8 cellular contexts compared by ENCODE assay signal in genomic region chr19:489418-490196, GRCh38. TPM values are rescaled to one million over a fixed set of nuclear protein-coding genes. Genes with fewer than 3 reads are reported as not detected.
A peak's percentile ranks its signal among the peaks of the same experiment; 100 is the strongest.
DNase-seq lines count a peak whose midpoint lies in the region; ATAC-seq and TF ChIP-seq lines count a peak whose summit lies in the region.

No MANE protein-coding gene starts in this region.

- ATAC-seq in GM19395 (IDR thresholded peaks at IDR 0.05; ENCODE audit: unreplicated experiment) (peak; percentile 9), T-cell (replicated peaks in 1 of 4) (peak in 3 of 4 experiments; percentile 13 to 30 (median 26))

- peak overlapping the region; percentile 39 for H2AFZ ChIP-seq in neuron (ENCODE audit: low read depth, low read length)

- no peaks in the 10 kb centered on the region for H3K27me3 ChIP-seq in neuron (ENCODE audit: insufficient read depth, low read length)

- no peaks in the 10 kb centered on the region for H3K36me3 Mint-ChIP-seq in T-cell

- CTCF ChIA-PET in T-cell (lab: Charles Lee) = interaction anchor here in 1 of 2 donors (0.9 to 1.4 kb wide), 2 partner anchors 9 to 17 kb away, joined by 3 to 10 read pairs; no protein-coding TSS in a partner anchor

- H3K4me1 ChIP-seq in neuron (ENCODE audit: insufficient read depth, low read length) = peaks cover 18% of the 10 kb centered on the region

- H3K27me3 Mint-ChIP-seq in T-cell = peaks cover 0 to 12% of the 10 kb centered on the region in 2 donors

- peak overlapping the region; percentile 77 to 80 (median 78) for H3K4me3 Mint-ChIP-seq in T-cell

- no peak for TF ChIP-seq CTCF in fibroblast of mammary gland (conservative IDR thresholded peaks at IDR 0.05; ENCODE audit: control insufficient read depth, insufficient read depth, low read depth, low read length)

- H3K4me3 ChIP-seq in fibroblast of mammary gland (ENCODE audit: control insufficient read depth, low read depth, low read length) (peak overlapping the region; percentile 52), neuron (ENCODE audit: low read length) (peak overlapping the region; percentile 78)

- POLR2A ChIA-PET in T-cell (lab: Charles Lee) = no interaction called here

- DNase-seq in AG08396 (ENCODE audit: low spot score) = peak; percentile 64
- DNase-seq in T-cell = peak in 2 of 34 experiments; percentile 13 to 20
- peak; percentile 30 for DNase-seq in fibroblast of mammary gland (ENCODE audit: low read depth)
- no peak for DNase-seq in HuH-7 (ENCODE audit: low spot score)
- no peak for DNase-seq in NK-92 (lab: John Stamatoyannopoulos, UW; ENCODE audit: unreplicated experiment)
- DNase-seq in germinal center (ENCODE audit: low spot score) = no peak

- H3K4me1 Mint-ChIP-seq in T-cell = peaks cover 14 to 19% (median 15%) of the 10 kb centered on the region in 3 donors

- H3K36me3 ChIP-seq in neuron (ENCODE audit: insufficient read depth, low read length) = no peaks in the 10 kb centered on the region

- H3K27ac Mint-ChIP-seq in T-cell = peak overlapping the region; percentile 44 to 77

- peaks cover 3% of the 10 kb centered on the region for H3K9me3 ChIP-seq in neuron (ENCODE audit: low read length)

- no peaks in the 10 kb centered on the region for H3K9me3 Mint-ChIP-seq in T-cell

RNA-seq across cellular contexts. Expression of gene MADCAM1, which starts 6.7 kb away (rescaled TPM):
- total RNA-seq in T-cell = 1 to 10 TPM in 3 of 5 donors, under 1 TPM in 2; 0.40 to 1.6 (median 1.4) TPM

RNA-seq across cellular contexts. Expression of gene TPGS1, which starts 17.7 kb away (rescaled TPM):
- total RNA-seq in T-cell = 10 to 100 TPM; 22.2 to 44.4 (median 39.4) TPM

RNA-seq across cellular contexts. Expression of gene SHC2, which starts 28.8 kb away (rescaled TPM):
- 1 to 10 TPM in 4 of 5 donors, under 1 TPM in 1; 0.66 to 4.4 (median 3.4) TPM for total RNA-seq in T-cell

RNA-seq across cellular contexts. Expression of gene CDC34, which starts 42.0 kb away (rescaled TPM):
- 10 to 100 TPM; 35.4 to 52.6 (median 51.3) TPM for total RNA-seq in T-cell

RNA-seq across cellular contexts. Expression of gene GZMM, which starts 54.2 kb away (rescaled TPM):
- 10 to 100 TPM; 66.2 to 91.0 (median 78.6) TPM for total RNA-seq in T-cell

Comparison
In these comparisons a context has a peak if more than half of its experiments do, and no peak if none do; other contexts are left out.
1. DNase-seq: peak in AG08396 (single experiment) and fibroblast of mammary gland (single experiment); none in HuH-7 (single experiment), NK-92 (single experiment) and germinal center (single experiment).